2 cellular contexts compared by ENCODE assay signal in the genomic region with DNA sequence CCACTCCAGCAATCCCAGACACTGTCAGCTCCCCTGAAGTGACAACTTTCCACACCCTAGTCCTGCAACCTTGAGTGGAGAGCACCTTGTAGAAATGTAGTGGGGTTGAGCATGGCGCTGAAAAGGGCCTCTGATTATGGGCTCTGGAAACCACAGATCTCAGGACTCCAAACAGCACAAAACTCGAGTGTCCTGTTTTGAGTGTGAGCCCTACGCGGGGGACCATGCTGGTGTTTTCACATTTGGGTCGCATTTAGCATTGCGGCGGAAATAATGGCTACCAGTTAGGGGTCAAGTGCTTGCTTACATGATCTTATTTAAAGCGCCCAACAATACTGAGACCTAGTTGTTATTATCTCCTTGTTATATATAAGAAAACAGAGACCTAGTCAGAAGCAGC. TPM values are rescaled to one million over a fixed set of nuclear protein-coding genes. Genes with fewer than 3 reads are reported as not detected.
"Had no signal": no experiment of that assay in that cellular context is flagged by ENCODE, and none has a peak within 500 bp of the region (broad histone marks: within the 10 kb centered on the region; RNA-seq: fewer than 3 reads in every experiment).

No MANE protein-coding gene starts in this region.

RNA-seq across cellular contexts. Expression of gene CD2, which starts 1.9 kb away (rescaled TPM):
- total RNA-seq: chondrocyte, lung microvascular endothelial cell had no signal
